23 cellular contexts compared by ENCODE assay signal in genomic region chrX:153519569-153520285, GRCh38. TPM values are rescaled to one million over a fixed set of nuclear protein-coding genes. Genes with fewer than 3 reads are reported as not detected.
A peak's percentile ranks its signal among the peaks of the same experiment; 100 is the strongest.
DNase-seq lines count a peak whose midpoint lies in the region; ATAC-seq and TF ChIP-seq lines count a peak whose summit lies in the region.
"Had no signal": no experiment of that assay in that cellular context is flagged by ENCODE, and none has a peak within 500 bp of the region (broad histone marks: within the 10 kb centered on the region; RNA-seq: fewer than 3 reads in every experiment).

No MANE protein-coding gene starts in this region.

- peak; percentile 60 for DNase-seq in DMS 273 treated with DMSO at 0.1 percent for 48 hours (lab: John Stamatoyannopoulos, UW)
- DNase-seq in MG63: peak; percentile 62
- DNase-seq in brain microvascular endothelial cell: peak; percentile 39
- DNase-seq in kidney tubule cell (ENCODE audit: low spot score): peak; percentile 34
- DNase-seq in HT-29 (ENCODE audit: low spot score): no peak
- no peak for DNase-seq in superior temporal gyrus (ENCODE audit: extremely low spot score)
- DNase-seq in NCI-H1436 treated with DMSO at 0.1 percent for 48 hours (lab: John Stamatoyannopoulos, UW): no peak
- DNase-seq: activated CD4-positive, alpha-beta T cell treated with anti-CD3 and anti-CD28 coated beads for 1 hour; activated effector memory CD4-positive, alpha-beta T cell treated with anti-CD3 and anti-CD28 coated beads, Interleukin-2, amount 50 U/mL, for 16 hours; H7; NCI-H1694; pancreas; small intestine; stimulated activated CD4-positive, alpha-beta T cell treated with anti-CD3 and anti-CD28 coated beads, Interleukin-4, amount 100 ng/mL, for 4 hours; stimulated activated CD8-positive, alpha-beta memory T cell treated with anti-CD3 and anti-CD28 coated beads, Interleukin-4, amount 100 ng/mL, for 48 hours had no signal

- H3K36me3 ChIP-seq in MG63: no peaks in the 10 kb centered on the region
- H3K36me3 ChIP-seq in brain microvascular endothelial cell (replicated peaks): no peaks in the 10 kb centered on the region
- H3K36me3 ChIP-seq: pancreas, suprapubic skin had no signal

- in situ Hi-C loops in brain microvascular endothelial cell (cut with HindIII; ENCODE audit: low pct_ligation_motif_present, low sequenced_read_pairs): no loop called here

- H3K9me3 ChIP-seq in MG63: no peaks in the 10 kb centered on the region
- H3K9me3 ChIP-seq: pancreas, suprapubic skin had no signal

- no peak for ATAC-seq in HG02623 (IDR thresholded peaks at IDR 0.05; ENCODE audit: unreplicated experiment)

- H3K27me3 ChIP-seq in MG63: peaks cover 16% of the 10 kb centered on the region
- peaks cover 13% of the 10 kb centered on the region for H3K27me3 ChIP-seq in brain microvascular endothelial cell (replicated peaks)

- TF ChIP-seq CTCF in brain microvascular endothelial cell (IDR thresholded peaks at IDR 0.05; ENCODE audit: low read depth, low read length, missing control alignments): no peak

- H3K27ac ChIP-seq in brain microvascular endothelial cell: no peak overlapping the region
- H3K27ac ChIP-seq: pancreas, suprapubic skin had no signal

- H3K4me3 ChIP-seq in MG63 (no peak overlapping the region), brain microvascular endothelial cell (ENCODE audit: low read depth, low read length) (no peak overlapping the region)
- H3K4me3 ChIP-seq: lung, pancreas, suprapubic skin had no signal

RNA-seq across cellular contexts. Expression of gene ATP2B3, which starts 2.3 kb away (rescaled TPM):
- 0.13 TPM in 1 of 2 replicates, not detected in the other for total RNA-seq in MG63 (2014; rRNA removed; shearing (Covaris generic); ENCODE audit: low replicate concordance)
- total RNA-seq in HT-29 (2014; rRNA removed; shearing (Covaris generic)): not detected in 2 replicates
- total RNA-seq: B cell; glomerular endothelial cell; H7; LHCN-M2; NCI-H460; suprapubic skin; T-helper 2 cell treated with Interferon-gamma antibody and Interleukin-4, amounts not matched to agents 100 ng/mL and 5 ng/mL, for 36 hours had no signal

RNA-seq across cellular contexts. Expression of gene BGN, which starts 24.9 kb away (rescaled TPM):
- total RNA-seq in MG63 (2014; rRNA removed; shearing (Covaris generic); ENCODE audit: low replicate concordance): 35.9 and 94.7 TPM in 2 replicates
- total RNA-seq in HT-29 (2014; rRNA removed; shearing (Covaris generic)): 14.0 and 23.2 TPM in 2 replicates
- total RNA-seq: B cell; LHCN-M2; T-helper 2 cell treated with Interferon-gamma antibody and Interleukin-4, amounts not matched to agents 100 ng/mL and 5 ng/mL, for 36 hours had no signal

RNA-seq across cellular contexts. Expression of gene HAUS7, which starts 49.4 kb away (rescaled TPM):
- total RNA-seq in MG63 (2014; rRNA removed; shearing (Covaris generic); ENCODE audit: low replicate concordance): 42.4 and 101 TPM in 2 replicates
- 75.1 and 85.6 TPM in 2 replicates for total RNA-seq in HT-29 (2014; rRNA removed; shearing (Covaris generic))

Comparison
In these comparisons a context has a peak if more than half of its experiments do, and no peak if none do; other contexts are left out.
1. DNase-seq: peak in DMS 273 treated with DMSO at 0.1 percent for 48 hours (single experiment), MG63 (single experiment), brain microvascular endothelial cell (single experiment) and kidney tubule cell (single experiment); none in HT-29 (single experiment), superior temporal gyrus (single experiment) and NCI-H1436 treated with DMSO at 0.1 percent for 48 hours (single experiment).